ENCODE assay signal across 13 cellular contexts in genomic region chr6:52454556-52454955, GRCh38. TPM values are rescaled to one million over a fixed set of nuclear protein-coding genes. Genes with fewer than 3 reads are reported as not detected.
DNase-seq lines count a peak whose midpoint lies in the region; ATAC-seq and TF ChIP-seq lines count a peak whose summit lies in the region.
"Had no signal": no experiment of that assay in that cellular context is flagged by ENCODE, and none has a peak within 500 bp of the region (broad histone marks: within the 10 kb centered on the region; RNA-seq: fewer than 3 reads in every experiment).

No MANE protein-coding gene starts in this region.

- in situ Hi-C loops in ACHN (cut with HindIII; ENCODE audit: low pct_ligation_motif_present, low pct_unique_long_range_greater_than_20kb, low sequenced_read_pairs) (no loop called here), astrocyte of the cerebellum (cut with HindIII; ENCODE audit: low sequenced_read_pairs) (no loop called here)

- ATAC-seq in HG03460 (IDR thresholded peaks at IDR 0.05; ENCODE audit: unreplicated experiment) = no peak
- no peak for ATAC-seq in lower lobe of right lung
- ATAC-seq in GM18511 (IDR thresholded peaks at IDR 0.05; ENCODE audit: unreplicated experiment) = no peak
- ATAC-seq: activated CD8-positive, alpha-beta memory T cell treated with anti-CD3 and anti-CD28 coated beads, Interleukin-2, amount 10 ng/mL, durations not matched to agents 7 days and 5 days had no signal

- no peak overlapping the region for H3K27ac ChIP-seq in lower lobe of right lung

- TF ChIP-seq CTCF in astrocyte of the cerebellum (IDR thresholded peaks at IDR 0.05; ENCODE audit: low read depth, low read length, missing control alignments) = no peak
- no peak for TF ChIP-seq CTCF in kidney epithelial cell (IDR thresholded peaks at IDR 0.05; ENCODE audit: insufficient read depth, low read length, poor library complexity, severe bottlenecking)
- no peak for TF ChIP-seq CTCF in lower lobe of right lung (IDR thresholded peaks at IDR 0.05)

- H3K9me3 ChIP-seq in lower lobe of right lung = peaks cover 3% of the 10 kb centered on the region

- H3K4me1 ChIP-seq in lower lobe of right lung = no peaks in the 10 kb centered on the region

- H3K27me3 ChIP-seq in kidney epithelial cell (ENCODE audit: control insufficient read depth, insufficient read depth, low read length) = no peaks in the 10 kb centered on the region
- no peaks in the 10 kb centered on the region for H3K27me3 ChIP-seq in lower lobe of right lung (ENCODE audit: low read depth)

- intact Hi-C loops in lower lobe of right lung (cut with DNase I) = no loop called here

- H3K36me3 ChIP-seq in kidney epithelial cell (ENCODE audit: control insufficient read depth, insufficient read depth, low read length) (no peaks in the 10 kb centered on the region), lower lobe of right lung (no peaks in the 10 kb centered on the region)

- H3K4me3 ChIP-seq in astrocyte of the cerebellum (ENCODE audit: low read depth, low read length) (no peak overlapping the region), kidney epithelial cell (ENCODE audit: low read depth, low read length) (no peak overlapping the region), lower lobe of right lung (no peak overlapping the region)
- H3K4me3 ChIP-seq: lung had no signal

- DNase-seq in ACHN (peak; percentile 50), HT1080 (ENCODE audit: low read depth) (peak; percentile 88), astrocyte of the cerebellum (ENCODE audit: low read depth) (peak; percentile 11), kidney epithelial cell (ENCODE audit: low read depth) (peak; percentile 76), lower lobe of right lung (no peak)
- no peak for DNase-seq in stimulated activated CD4-positive, alpha-beta T cell treated with anti-CD3 and anti-CD28 coated beads, Interleukin-1b, Interleukin-23, amount 100 ng/mL, for 48 hours
- DNase-seq: activated CD4-positive, CD25-positive, alpha-beta regulatory T cell; activated CD8-positive, alpha-beta memory T cell treated with anti-CD3 and anti-CD28 coated beads, Interleukin-2, amount 10 ng/mL, durations not matched to agents 7 days and 5 days; hippocampal formation; NCI-H1105 treated with DMSO at 0.1 percent for 48 hours had no signal

RNA-seq across cellular contexts. Expression of gene EFHC1, which starts 34.4 kb away (rescaled TPM):
- total RNA-seq in HT1080 (2014; rRNA removed; shearing (Covaris generic)) = 10.2 and 13.6 TPM in 2 replicates
- polyA plus RNA-seq in HT1080 (2015; cell fraction: cytosol; rRNA removed) = 16.7 and 21.1 TPM in 2 replicates
- 117 and 138 TPM in 2 replicates for polyA plus RNA-seq in HT1080 (2015; cell fraction: nucleus; rRNA removed)
- total RNA-seq in kidney epithelial cell (20.5 and 22.9 TPM in 2 replicates), lower lobe of right lung (42.2 TPM)

Comparison
In these comparisons a context has a peak if more than half of its experiments do, and no peak if none do; other contexts are left out.
1. DNase-seq: peak in ACHN (single experiment), HT1080 (single experiment), astrocyte of the cerebellum (single experiment) and kidney epithelial cell (single experiment); none in stimulated activated CD4-positive, alpha-beta T cell treated with anti-CD3 and anti-CD28 coated beads, Interleukin-1b, Interleukin-23, amount 100 ng/mL, for 48 hours (single experiment) and lower lobe of right lung (single experiment).